In the genomic region with DNA sequence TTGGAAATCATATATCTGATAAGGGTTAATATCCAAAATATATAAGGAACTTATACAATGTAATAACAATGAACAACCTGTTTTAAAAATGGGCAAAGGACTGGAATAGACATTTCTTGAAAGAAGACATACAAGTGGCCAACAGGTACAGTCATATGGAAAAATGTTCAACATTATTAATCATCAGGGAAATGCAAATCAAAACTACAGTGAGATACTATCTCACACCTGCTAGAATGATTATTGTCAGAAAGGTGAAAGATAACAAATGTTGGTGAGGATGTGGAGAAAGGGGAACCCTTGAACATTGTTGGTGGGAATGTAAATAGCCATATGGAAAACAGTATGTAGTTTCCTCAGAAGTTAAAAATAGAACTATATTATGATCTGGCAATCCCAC, we compare ENCODE assay signal across 1 cellular context.
TF ChIP-seq lines count a peak whose summit lies in the region.

No MANE protein-coding gene starts in this region.

TF ChIP-seq in GM12878, 131 proteins besides CTCF, POLR2A, EP300 and RAD21 (continued from another document):
- TF ChIP-seq, protein P1, sequence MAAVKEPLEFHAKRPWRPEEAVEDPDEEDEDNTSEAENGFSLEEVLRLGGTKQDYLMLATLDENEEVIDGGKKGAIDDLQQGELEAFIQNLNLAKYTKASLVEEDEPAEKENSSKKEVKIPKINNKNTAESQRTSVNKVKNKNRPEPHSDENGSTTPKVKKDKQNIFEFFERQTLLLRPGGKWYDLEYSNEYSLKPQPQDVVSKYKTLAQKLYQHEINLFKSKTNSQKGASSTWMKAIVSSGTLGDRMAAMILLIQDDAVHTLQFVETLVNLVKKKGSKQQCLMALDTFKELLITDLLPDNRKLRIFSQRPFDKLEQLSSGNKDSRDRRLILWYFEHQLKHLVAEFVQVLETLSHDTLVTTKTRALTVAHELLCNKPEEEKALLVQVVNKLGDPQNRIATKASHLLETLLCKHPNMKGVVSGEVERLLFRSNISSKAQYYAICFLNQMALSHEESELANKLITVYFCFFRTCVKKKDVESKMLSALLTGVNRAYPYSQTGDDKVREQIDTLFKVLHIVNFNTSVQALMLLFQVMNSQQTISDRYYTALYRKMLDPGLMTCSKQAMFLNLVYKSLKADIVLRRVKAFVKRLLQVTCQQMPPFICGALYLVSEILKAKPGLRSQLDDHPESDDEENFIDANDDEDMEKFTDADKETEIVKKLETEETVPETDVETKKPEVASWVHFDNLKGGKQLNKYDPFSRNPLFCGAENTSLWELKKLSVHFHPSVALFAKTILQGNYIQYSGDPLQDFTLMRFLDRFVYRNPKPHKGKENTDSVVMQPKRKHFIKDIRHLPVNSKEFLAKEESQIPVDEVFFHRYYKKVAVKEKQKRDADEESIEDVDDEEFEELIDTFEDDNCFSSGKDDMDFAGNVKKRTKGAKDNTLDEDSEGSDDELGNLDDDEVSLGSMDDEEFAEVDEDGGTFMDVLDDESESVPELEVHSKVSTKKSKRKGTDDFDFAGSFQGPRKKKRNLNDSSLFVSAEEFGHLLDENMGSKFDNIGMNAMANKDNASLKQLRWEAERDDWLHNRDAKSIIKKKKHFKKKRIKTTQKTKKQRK (IDR thresholded peaks at IDR 0.05; ENCODE audit: low read depth, low read length): no peak
- TF ChIP-seq IRF4 (IDR thresholded peaks at IDR 0.05; ENCODE audit: low read depth, low read length): peak; percentile 11; the same call in 1 of the 2 replicates
